ENCODE assay signal across 14 cellular contexts in genomic region chr10:11433657-11434056, GRCh38.
DNase-seq lines count a peak whose midpoint lies in the region; ATAC-seq and TF ChIP-seq lines count a peak whose summit lies in the region.
"Had no signal": no experiment of that assay in that cellular context is flagged by ENCODE, and none has a peak within 500 bp of the region (broad histone marks: within the 10 kb centered on the region; RNA-seq: fewer than 3 reads in every experiment).

No MANE protein-coding gene starts in this region.

- no peaks in the 10 kb centered on the region for H3K27me3 Mint-ChIP-seq in endodermal cell (ENCODE audit: insufficient read depth)

- H3K79me2 ChIP-seq in DND-41 (ENCODE audit: insufficient read depth, low read length), result no peaks in the 10 kb centered on the region

- H3K27me3 ChIP-seq in A673 (replicated peaks; ENCODE audit: insufficient read depth, low read depth, low read length, poor library complexity) (no peaks in the 10 kb centered on the region), DND-41 (ENCODE audit: insufficient read depth, low read length, poor library complexity) (no peaks in the 10 kb centered on the region), SJCRH30 (no peaks in the 10 kb centered on the region), endodermal cell (ENCODE audit: control insufficient read depth, insufficient read depth, low read length, poor library complexity, severe bottlenecking) (no peaks in the 10 kb centered on the region), MG63 (no peaks in the 10 kb centered on the region)
- H3K27me3 ChIP-seq: BLaER1 had no signal

- no peaks in the 10 kb centered on the region for H3K4me1 ChIP-seq in A673 (ENCODE audit: insufficient read depth, low read length, poor library complexity, severe bottlenecking)
- H3K4me1 ChIP-seq in DND-41 (ENCODE audit: insufficient read depth, low read length), result peaks cover 8% of the 10 kb centered on the region
- H3K4me1 ChIP-seq in SJCRH30, result peaks cover 7% of the 10 kb centered on the region; the same call in 1 of the 2 replicates
- no peaks in the 10 kb centered on the region for H3K4me1 ChIP-seq in endodermal cell (ENCODE audit: control insufficient read depth, insufficient read depth, low read length)
- H3K4me1 ChIP-seq: A549, Caco-2 had no signal

- H3K9me3 ChIP-seq in A673 (ENCODE audit: low read depth, low read length, poor library complexity, severe bottlenecking) (no peaks in the 10 kb centered on the region), DND-41 (ENCODE audit: insufficient read depth, low read length, severe bottlenecking) (peaks cover 2% of the 10 kb centered on the region), SJCRH30 (replicated peaks) (no peaks in the 10 kb centered on the region), endodermal cell (ENCODE audit: control insufficient read depth, low read length) (no peaks in the 10 kb centered on the region), MG63 (no peaks in the 10 kb centered on the region)

- H3K4me3 ChIP-seq in A673 (ENCODE audit: low read depth, low read length, poor library complexity, severe bottlenecking) (no peak overlapping the region), DND-41 (ENCODE audit: low read depth in 1 of 2, low read length in 2 of 2) (no peak overlapping the region), SJCRH30 (peak overlapping the region; percentile 49), endodermal cell (ENCODE audit: low read length) (no peak overlapping the region), MG63 (no peak overlapping the region)
- H3K4me3 ChIP-seq: A549, BLaER1, GM23248 had no signal

- H3K36me3 ChIP-seq in A673 (ENCODE audit: insufficient read depth, low read length, poor library complexity, severe bottlenecking) (no peaks in the 10 kb centered on the region), DND-41 (ENCODE audit: insufficient read depth, low read length) (no peaks in the 10 kb centered on the region), SJCRH30 (no peaks in the 10 kb centered on the region), endodermal cell (ENCODE audit: control insufficient read depth, insufficient read depth, low read length) (no peaks in the 10 kb centered on the region), MG63 (no peaks in the 10 kb centered on the region)
- H3K36me3 ChIP-seq: BLaER1 had no signal

- H3K36me3 Mint-ChIP-seq in endodermal cell (ENCODE audit: low read depth), result no peaks in the 10 kb centered on the region

- H3K27ac Mint-ChIP-seq in endodermal cell, result no peak overlapping the region
- H3K27ac Mint-ChIP-seq: CD8-positive, alpha-beta memory T cell had no signal

- no TSS peak for BruUV-seq in A673 (replicated peaks; lab: Mats Ljungman, UMichigan)

- no peak for TF ChIP-seq CTCF in A673 (conservative IDR thresholded peaks at IDR 0.05; ENCODE audit: low read depth, low read length)
- TF ChIP-seq CTCF in DND-41 (IDR thresholded peaks at IDR 0.05; ENCODE audit: borderline replicate concordance, extremely low read depth, low read length, poor library complexity, severe bottlenecking), result no peak
- no peak for TF ChIP-seq CTCF in endodermal cell (conservative IDR thresholded peaks at IDR 0.05)

- CTCF ChIA-PET in A673 (lab: Charles Lee), result no interaction called here

- H3K9ac ChIP-seq in DND-41 (ENCODE audit: low read depth, low read length) (no peak overlapping the region), endodermal cell (ENCODE audit: extremely low read depth, low read length, poor library complexity, severe bottlenecking) (no peak overlapping the region)
- H3K9ac ChIP-seq: BLaER1, GM23248 had no signal

- no peak overlapping the region for H3K27ac ChIP-seq in A673 (ENCODE audit: low read depth, low read length, poor library complexity, severe bottlenecking)
- no peak overlapping the region for H3K27ac ChIP-seq in DND-41 (ENCODE audit: low read length)
- H3K27ac ChIP-seq in SJCRH30, result peak overlapping the region; percentile 20; the same call in 1 of the 2 replicates
- H3K27ac ChIP-seq in endodermal cell (ENCODE audit: low read depth, low read length), result no peak overlapping the region
- H3K27ac ChIP-seq: A549, BLaER1, GM23248 had no signal

- peaks cover 5% of the 10 kb centered on the region for H3K9me3 Mint-ChIP-seq in endodermal cell

- peaks cover 10% of the 10 kb centered on the region for H3K4me1 Mint-ChIP-seq in endodermal cell
- H3K4me1 Mint-ChIP-seq: CD8-positive, alpha-beta memory T cell had no signal

- POLR2A ChIA-PET in A673 (lab: Charles Lee; ENCODE audit: low non-redundant PET), result no interaction called here

- ATAC-seq in DND-41 (ENCODE audit: insufficient read depth, low read depth) (peak; percentile 59; the same call in 2 of the 3 replicates), GM21367 (IDR thresholded peaks at IDR 0.05; ENCODE audit: unreplicated experiment) (no peak)

- DNase-seq in A673 (ENCODE audit: low spot score) (peak; percentile 26), DND-41 (peak; percentile 39), SJCRH30 (peak; percentile 75 to 79), endodermal cell (peak; percentile 45), AG20443 (ENCODE audit: low spot score) (no peak), dedifferentiated amniotic fluid mesenchymal stem cell (ENCODE audit: extremely low spot score) (no peak), MG63 (no peak)
- DNase-seq: CD8-positive, alpha-beta memory T cell; GF-D8; GM23248 had no signal

- no peak overlapping the region for H2AFZ ChIP-seq in DND-41 (ENCODE audit: low read depth, low read length)
- H2AFZ ChIP-seq: GM23248 had no signal

- H3K4me3 Mint-ChIP-seq in endodermal cell, result no peak overlapping the region
- H3K4me3 Mint-ChIP-seq: CD8-positive, alpha-beta memory T cell had no signal

- WGBS in endodermal cell (ENCODE audit: insufficient coverage in 1 of 2, insufficient read length in 1 of 2), 2 experiments, result 90 to 95% methylated on average over 4 to 11 of the region's 11 CpGs

- H4K20me1 ChIP-seq in DND-41 (ENCODE audit: insufficient read depth, low read length), result no peaks in the 10 kb centered on the region
- H4K20me1 ChIP-seq: BLaER1 had no signal

- intact Hi-C loops in A673 (cut with micrococcal nuclease; ENCODE audit: unreplicated experiment), result no loop called here

- H3K4me2 ChIP-seq in DND-41 (ENCODE audit: insufficient read depth, low read length), result no peak overlapping the region
- H3K4me2 ChIP-seq: A549, BLaER1 had no signal

Comparison
In these comparisons a context has a peak if more than half of its experiments do, and no peak if none do; other contexts are left out.
1. DNase-seq: peak in A673 (single experiment), DND-41 (single experiment), SJCRH30 (2 of 2) and endodermal cell (single experiment); none in AG20443 (single experiment), dedifferentiated amniotic fluid mesenchymal stem cell (single experiment) and MG63 (single experiment).